In genomic region chr10:118927317-118927716, GRCh38 we compare ENCODE assay signal across 29 cellular contexts.
DNase-seq lines count a peak whose midpoint lies in the region; ATAC-seq, FAIRE-seq and TF ChIP-seq lines count a peak whose summit lies in the region.
"Had no signal": no experiment of that assay in that cellular context is flagged by ENCODE, and none has a peak within 500 bp of the region (broad histone marks: within the 10 kb centered on the region; RNA-seq: fewer than 3 reads in every experiment).

No MANE protein-coding gene starts in this region.

- no peak overlapping the region for H3K4me3 ChIP-seq in bronchial epithelial cell (ENCODE audit: low read depth, low read length)
- H3K4me3 ChIP-seq: A549, PC-9, SJCRH30 had no signal

- H3K4me3 Mint-ChIP-seq in type B pancreatic cell: no peak overlapping the region
- H3K4me3 Mint-ChIP-seq: CD14-positive monocyte had no signal

- no peaks in the 10 kb centered on the region for H3K27me3 ChIP-seq in bronchial epithelial cell (ENCODE audit: control insufficient read depth, insufficient read depth, low read length)
- H3K27me3 ChIP-seq: BE2C, SJCRH30 had no signal

- DNase-seq in CD1c-positive myeloid dendritic cell (ENCODE audit: extremely low spot score) (peak; percentile 82), bronchial epithelial cell (ENCODE audit: low read depth) (peak; percentile 70), fibroblast of gingiva (ENCODE audit: low read depth) (peak; percentile 12), type B pancreatic cell (ENCODE audit: extremely low spot score, unreplicated experiment) (peak; percentile 4), DMS79 (lab: John Stamatoyannopoulos, UW) (no peak)
- DNase-seq: BE2C; Calu3; DND-41; IMR-90; KG1; MM.1S; NCI-H1417; NCI-H1694; NCI-H2029 treated with DMSO at 0.1 percent for 48 hours; NCI-H446 treated with DMSO at 0.1 percent for 48 hours; NCI-H526; NCI-H82; NK-92 treated with Interleukin-12 subunit alpha and Interleukin-12 subunit beta, amount 100 ng/mL, for 24 hours; PC-9; SJCRH30 had no signal

- TF ChIP-seq CTCF in bronchial epithelial cell (IDR thresholded peaks at IDR 0.05; ENCODE audit: insufficient read depth, low read length, severe bottlenecking) (no peak), type B pancreatic cell (conservative IDR thresholded peaks at IDR 0.05) (no peak)

- H3K9me3 Mint-ChIP-seq in type B pancreatic cell: no peaks in the 10 kb centered on the region

- H3K36me3 Mint-ChIP-seq in type B pancreatic cell: no peaks in the 10 kb centered on the region
- H3K36me3 Mint-ChIP-seq: CD14-positive monocyte had no signal

- H3K4me1 Mint-ChIP-seq in type B pancreatic cell (ENCODE audit: unreplicated experiment): no peaks in the 10 kb centered on the region

- H3K36me3 ChIP-seq in bronchial epithelial cell (ENCODE audit: control insufficient read depth, insufficient read depth, low read length): no peaks in the 10 kb centered on the region
- H3K36me3 ChIP-seq: BE2C, SJCRH30 had no signal

- peaks cover 3% of the 10 kb centered on the region for H3K27me3 Mint-ChIP-seq in type B pancreatic cell

- no peak for ATAC-seq in GM19395 (IDR thresholded peaks at IDR 0.05; ENCODE audit: unreplicated experiment)
- ATAC-seq in GM21529 (IDR thresholded peaks at IDR 0.05; ENCODE audit: unreplicated experiment): no peak
- ATAC-seq: A549, HCT116, Right ventricle myocardium inferior, SK-N-SH treated with all-trans-retinoic acid at 6 μM for 48 hours had no signal

- no peak for FAIRE-seq in bronchial epithelial cell (lab: Jason Lieb, UNC)
- FAIRE-seq: A549, GM12892, H1 had no signal

- H3K27ac Mint-ChIP-seq in type B pancreatic cell: no peak overlapping the region
- H3K27ac Mint-ChIP-seq: CD14-positive monocyte had no signal
